Comparison of ENCODE assay signal across 8 cellular contexts in genomic region chr1:65687435-65688214, GRCh38.
DNase-seq lines count a peak whose midpoint lies in the region; ATAC-seq, FAIRE-seq and TF ChIP-seq lines count a peak whose summit lies in the region.

No MANE protein-coding gene starts in this region.

- H3K4me3 Mint-ChIP-seq in WTC11: no peak overlapping the region

- peak; percentile 78 for FAIRE-seq in GM18507 (lab: Jason Lieb, UNC)

- H3K27me3 Mint-ChIP-seq in WTC11 (ENCODE audit: low read depth): peaks cover 5% of the 10 kb centered on the region; the same call in 1 of the 2 replicates

- ATAC-seq in HG03045 (IDR thresholded peaks at IDR 0.05; ENCODE audit: unreplicated experiment) (peak; percentile 93), WTC11 (peak; percentile 92)

- peaks cover 21% of the 10 kb centered on the region for H3K9me3 Mint-ChIP-seq in WTC11

- CTCF ChIA-PET in WTC11 (lab: Charles Lee): interaction anchor here (0.6 to 2.6 kb wide), 47 partner anchors 9 to 863 kb away, joined by 3 to 25 read pairs (median 4); partner anchors contain the start of genes DNAJC6, LEPR and LEPROT

- peak; percentile 67 for DNase-seq in A172 (ENCODE audit: low spot score)
- DNase-seq in GM18507 (ENCODE audit: extremely low spot score, insufficient read length, low read depth): peak; percentile 33
- DNase-seq in NCI-H2196 (lab: John Stamatoyannopoulos, UW; ENCODE audit: unreplicated experiment): peak; percentile 78
- DNase-seq in WTC11 (ENCODE audit: low spot score): peak; percentile 88
- peak; percentile 78 for DNase-seq in cardiac fibroblast (ENCODE audit: low read depth in 2 of 2)
- DNase-seq in kidney epithelial cell (ENCODE audit: low read depth): peak; percentile 7
- DNase-seq in stimulated activated CD4-positive, alpha-beta T cell treated with anti-CD3 and anti-CD28 coated beads, Interleukin-1b, Interleukin-23, amount 100 ng/mL, for 1 hour (ENCODE audit: low read depth in 2 of 2): peak; percentile 37 to 76

- POLR2A ChIA-PET in WTC11 (lab: Charles Lee): interaction anchor here (0.7 kb wide), 1 partner anchor 409 kb away, joined by 3 read pairs; no protein-coding TSS in a partner anchor

- H3K27ac Mint-ChIP-seq in WTC11: no peak overlapping the region

- TF ChIP-seq CTCF in WTC11 (IDR thresholded peaks at IDR 0.05): peak; percentile 96
- peak; percentile 93 for TF ChIP-seq CTCF in cardiac fibroblast (IDR thresholded peaks at IDR 0.05; ENCODE audit: low read depth, low read length)
- TF ChIP-seq CTCF in kidney epithelial cell (IDR thresholded peaks at IDR 0.05; ENCODE audit: insufficient read depth, low read length, poor library complexity, severe bottlenecking): peak; percentile 90

- no peaks in the 10 kb centered on the region for H3K36me3 ChIP-seq in kidney epithelial cell (ENCODE audit: control insufficient read depth, insufficient read depth, low read length)

- no peaks in the 10 kb centered on the region for H3K27me3 ChIP-seq in kidney epithelial cell (ENCODE audit: control insufficient read depth, insufficient read depth, low read length)

- peaks cover 8% of the 10 kb centered on the region for H3K4me1 Mint-ChIP-seq in WTC11

- H3K4me3 ChIP-seq in cardiac fibroblast (replicated peaks in 1 of 2; ENCODE audit: low read depth in 2 of 2, low read length in 2 of 2): no peak overlapping the region
- no peak overlapping the region for H3K4me3 ChIP-seq in kidney epithelial cell (ENCODE audit: low read depth, low read length)

- peaks cover 10% of the 10 kb centered on the region for H3K36me3 Mint-ChIP-seq in WTC11

TF ChIP-seq in WTC11, 78 proteins besides CTCF, POLR2A, EP300 and RAD21:
- no peak for TF ChIP-seq NR3C1 (CRISPR knock-in tag; conservative IDR thresholded peaks at IDR 0.05; ENCODE audit: low read depth)
- 0 out of 2 replicates have a peak, but pooled peaks have one; percentile 23 for TF ChIP-seq RORB (CRISPR knock-in tag; IDR thresholded peaks at IDR 0.05)

Comparison
In these comparisons a context has a peak if more than half of its experiments do, and no peak if none do; other contexts are left out.
1. DNase-seq: peak in every context shown above with its lines; median percentile 88 in WTC11; 78 in NCI-H2196; 78 in cardiac fibroblast; 67 in A172; 56 in stimulated activated CD4-positive, alpha-beta T cell treated with anti-CD3 and anti-CD28 coated beads, Interleukin-1b, Interleukin-23, amount 100 ng/mL, for 1 hour; 33 in GM18507; 7 in kidney epithelial cell.